Comparison of ENCODE assay signal across 11 cellular contexts in genomic region chr12:50188280-50188781, GRCh38. TPM values are rescaled to one million over a fixed set of nuclear protein-coding genes. Genes with fewer than 3 reads are reported as not detected.
A peak's percentile ranks its signal among the peaks of the same experiment; 100 is the strongest.
DNase-seq lines count a peak whose midpoint lies in the region; ATAC-seq and TF ChIP-seq lines count a peak whose summit lies in the region.
"Had no signal": no experiment of that assay in that cellular context is flagged by ENCODE, and none has a peak within 500 bp of the region (broad histone marks: within the 10 kb centered on the region; RNA-seq: fewer than 3 reads in every experiment).

No MANE protein-coding gene starts in this region.

- no peak for TF ChIP-seq CTCF in C4-2B (conservative IDR thresholded peaks at IDR 0.05)
- no peak for TF ChIP-seq CTCF in osteocyte (IDR thresholded peaks at IDR 0.05)

- ATAC-seq in esophagus mucosa (peak; percentile 63), HG02678 (IDR thresholded peaks at IDR 0.05; ENCODE audit: unreplicated experiment) (no peak), HG02852 (IDR thresholded peaks at IDR 0.05; ENCODE audit: unreplicated experiment) (no peak)

- H3K4me1 ChIP-seq in SJSA1 (replicated peaks): peaks cover 45% of the 10 kb centered on the region

- H3K9me3 Mint-ChIP-seq in osteocyte (ENCODE audit: unreplicated experiment): no peaks in the 10 kb centered on the region

- H3K27ac ChIP-seq in C4-2B: peak overlapping the region; percentile 42
- H3K27ac ChIP-seq in SJSA1: peak overlapping the region; percentile 89
- H3K27ac ChIP-seq: neutrophil had no signal

- no peak overlapping the region for H3K4me3 Mint-ChIP-seq in osteocyte (ENCODE audit: unreplicated experiment)

- peaks cover 31% of the 10 kb centered on the region for H3K36me3 Mint-ChIP-seq in osteocyte (ENCODE audit: unreplicated experiment)

- no peak overlapping the region for H3K4me3 ChIP-seq in SJSA1

- no peaks in the 10 kb centered on the region for H3K9me3 ChIP-seq in SJSA1 (replicated peaks)
- H3K9me3 ChIP-seq: neutrophil had no signal

- peaks cover 58% of the 10 kb centered on the region for H3K4me1 Mint-ChIP-seq in osteocyte (ENCODE audit: unreplicated experiment)

- H3K27me3 Mint-ChIP-seq in osteocyte (ENCODE audit: unreplicated experiment): no peaks in the 10 kb centered on the region

- H3K27ac Mint-ChIP-seq in osteocyte (ENCODE audit: unreplicated experiment): peak overlapping the region; percentile 88

- no peaks in the 10 kb centered on the region for H3K27me3 ChIP-seq in SJSA1 (replicated peaks)
- H3K27me3 ChIP-seq: neutrophil had no signal

- DNase-seq in SJSA1 (ENCODE audit: low read depth in 1 of 2, low spot score in 2 of 2): peak in 1 of 2 experiments; percentile 21
- DNase-seq in osteocyte (ENCODE audit: extremely low spot score, unreplicated experiment): no peak
- no peak for DNase-seq in DMS53 treated with DMSO at 0.1 percent for 48 hours (lab: John Stamatoyannopoulos, UW; ENCODE audit: unreplicated experiment)
- DNase-seq in SHP77 treated with DMSO at 0.1 percent for 48 hours (lab: John Stamatoyannopoulos, UW): no peak
- DNase-seq: DMS79, NCI-H1105 had no signal

- H3K36me3 ChIP-seq in SJSA1: peaks cover 78% of the 10 kb centered on the region
- H3K36me3 ChIP-seq: neutrophil had no signal

RNA-seq across cellular contexts. Expression of gene CERS5, which starts 21.2 kb away (rescaled TPM):
- 23.1 and 36.3 TPM in 2 replicates for total RNA-seq in SJSA1 (2014; rRNA removed; shearing (Covaris generic))
- 21.9 TPM for total RNA-seq in esophagus mucosa
- total RNA-seq in osteocyte: 72.3 and 78.6 TPM in 2 replicates
